In genomic region chr11:65427691-65428577, GRCh38 we compare ENCODE assay signal across 8 cellular contexts. TPM values are rescaled to one million over a fixed set of nuclear protein-coding genes. Genes with fewer than 3 reads are reported as not detected.
DNase-seq lines count a peak whose midpoint lies in the region; ATAC-seq, FAIRE-seq and TF ChIP-seq lines count a peak whose summit lies in the region.

No MANE protein-coding gene starts in this region.

- TF ChIP-seq CTCF in PC-9 (conservative IDR thresholded peaks at IDR 0.05) = no peak
- no peak for TF ChIP-seq CTCF in astrocyte of the spinal cord (IDR thresholded peaks at IDR 0.05; ENCODE audit: low read depth, low read length)
- no peak for TF ChIP-seq CTCF in kidney (IDR thresholded peaks at IDR 0.05; ENCODE audit: borderline replicate concordance, extremely low read depth, insufficient read depth)
- TF ChIP-seq CTCF in GM20000 (IDR thresholded peaks at IDR 0.05; ENCODE audit: extremely low read depth, missing control alignments) = no peak

- BruUV-seq in PC-9 (replicated peaks; lab: Mats Ljungman, UMichigan) = no TSS peak

- CTCF ChIA-PET in PC-9 (lab: Charles Lee) = interaction anchor here (0.6 kb wide), 1 partner anchor 81 kb away, joined by 10 read pairs; no protein-coding TSS in a partner anchor

- H3K27ac ChIP-seq in PC-9 (peak overlapping the region; percentile 100), kidney (ENCODE audit: low read depth in 2 of 2, low read length in 2 of 2) (peak overlapping the region; percentile 99 to 100)

- peaks cover 99% of the 10 kb centered on the region for H3K79me2 ChIP-seq in PC-9 (ENCODE audit: low read depth)

- H3K4me3 ChIP-seq in GM08714 (ENCODE audit: low read length) = peak overlapping the region; percentile 99; the same call in 1 of the 2 replicates
- peak overlapping the region; percentile 90; the same call in 1 of the 2 replicates for H3K4me3 ChIP-seq in PC-9
- H3K4me3 ChIP-seq in astrocyte of the spinal cord (ENCODE audit: low read depth, low read length) = peak overlapping the region; percentile 95
- H3K4me3 ChIP-seq in kidney (ENCODE audit: low read length in 2 of 2) = peak overlapping the region; percentile 98 to 99

- H3K4me2 ChIP-seq in PC-9 = peak overlapping the region; percentile 99

- peaks cover 96% of the 10 kb centered on the region for H3F3A ChIP-seq in PC-9 (ENCODE audit: insufficient read depth, low read depth)

- in situ Hi-C loops in astrocyte of the spinal cord (cut with HindIII; ENCODE audit: low sequenced_read_pairs) = no loop called here

- no peak overlapping the region for H2AFZ ChIP-seq in PC-9

- H3K27me3 ChIP-seq in PC-9 (ENCODE audit: insufficient read depth, low read depth) = no peaks in the 10 kb centered on the region

- intact Hi-C loops in PC-9 (cut with micrococcal nuclease; ENCODE audit: unreplicated experiment) (no loop called here), kidney (cut with DNase I) (loop anchor here (5.0 kb wide), 1 partner anchor 74 kb away; no protein-coding TSS in a partner anchor)

- H3K9me3 ChIP-seq in PC-9 (ENCODE audit: insufficient read depth, low read depth) (no peaks in the 10 kb centered on the region), kidney (ENCODE audit: control insufficient read depth in 1 of 2, low read length in 2 of 2) (no peaks in the 10 kb centered on the region)

- peaks cover 76% of the 10 kb centered on the region for H3K36me3 ChIP-seq in PC-9 (ENCODE audit: low read depth)
- H3K36me3 ChIP-seq in kidney (ENCODE audit: control insufficient read depth in 1 of 2, insufficient read depth in 2 of 2, low read length in 2 of 2) = peaks cover 26 to 45% of the 10 kb centered on the region in 2 donors

- peak overlapping the region; percentile 99 to 100 for H3K9ac ChIP-seq in kidney (ENCODE audit: low read length in 2 of 2)

- H4K20me1 ChIP-seq in PC-9 (ENCODE audit: insufficient read depth) = peaks cover 99% of the 10 kb centered on the region

- no peak for FAIRE-seq in kidney (lab: Jason Lieb, UNC)

- POLR2A ChIA-PET in PC-9 (lab: Charles Lee; ENCODE audit: unreplicated experiment) = interaction anchor here (0.6 to 0.7 kb wide), 2 partner anchors 17 to 72 kb away, joined by 3 to 8 read pairs; no protein-coding TSS in a partner anchor

- H3K9me2 ChIP-seq in PC-9 (ENCODE audit: insufficient read depth) = no peaks in the 10 kb centered on the region

- DNase-seq in PC-9 (peak; percentile 19 to 46), astrocyte of the spinal cord (ENCODE audit: low read depth, low spot score) (peak; percentile 67), kidney (peak; percentile 60), GM20000 (ENCODE audit: low spot score) (no peak)
- peak; percentile 34 for DNase-seq in stimulated activated naive CD4-positive, alpha-beta T cell treated with Interleukin-2 at 50 U/mL for 16 hours (lab: John Stamatoyannopoulos, UW)

- H3K4me1 ChIP-seq in PC-9 (replicated peaks; ENCODE audit: insufficient read depth) (peaks cover 54% of the 10 kb centered on the region), kidney (ENCODE audit: control insufficient read depth in 1 of 2, insufficient read depth in 1 of 2, low read depth in 1 of 2, low read length in 2 of 2) (peaks cover 23 to 27% of the 10 kb centered on the region in 2 donors)

- ATAC-seq in GM21576 (IDR thresholded peaks at IDR 0.05; ENCODE audit: unreplicated experiment) (no peak), GM18870 (IDR thresholded peaks at IDR 0.05; ENCODE audit: unreplicated experiment) (no peak)

RNA-seq across cellular contexts. Expression of gene NEAT1, which starts 5.3 kb away (rescaled TPM):
- 825 and 938 TPM in 2 replicates for total RNA-seq in PC-9 (2021)
- total RNA-seq in kidney = 1,006 TPM
- 595 TPM for polyA plus RNA-seq in kidney (ENCODE audit: insufficient read depth, low read depth, low replicate concordance)

RNA-seq across cellular contexts. Expression of gene FRMD8, which starts 41.5 kb away (rescaled TPM):
- total RNA-seq in PC-9 (2021) = 32.4 and 48.9 TPM in 2 replicates
- 41.3 TPM for total RNA-seq in kidney
- 9.4 TPM for polyA plus RNA-seq in kidney (ENCODE audit: insufficient read depth, low read depth, low replicate concordance)

RNA-seq across cellular contexts. Expression of gene SLC25A45, which starts 45.5 kb away (rescaled TPM):
- total RNA-seq in PC-9 (2021) = 9.5 and 9.8 TPM in 2 replicates
- total RNA-seq in kidney = 14.7 TPM
- polyA plus RNA-seq in kidney (ENCODE audit: insufficient read depth, low read depth, low replicate concordance) = 4.1 TPM
